Comparison of ENCODE assay signal across 15 cellular contexts in the genomic region with DNA sequence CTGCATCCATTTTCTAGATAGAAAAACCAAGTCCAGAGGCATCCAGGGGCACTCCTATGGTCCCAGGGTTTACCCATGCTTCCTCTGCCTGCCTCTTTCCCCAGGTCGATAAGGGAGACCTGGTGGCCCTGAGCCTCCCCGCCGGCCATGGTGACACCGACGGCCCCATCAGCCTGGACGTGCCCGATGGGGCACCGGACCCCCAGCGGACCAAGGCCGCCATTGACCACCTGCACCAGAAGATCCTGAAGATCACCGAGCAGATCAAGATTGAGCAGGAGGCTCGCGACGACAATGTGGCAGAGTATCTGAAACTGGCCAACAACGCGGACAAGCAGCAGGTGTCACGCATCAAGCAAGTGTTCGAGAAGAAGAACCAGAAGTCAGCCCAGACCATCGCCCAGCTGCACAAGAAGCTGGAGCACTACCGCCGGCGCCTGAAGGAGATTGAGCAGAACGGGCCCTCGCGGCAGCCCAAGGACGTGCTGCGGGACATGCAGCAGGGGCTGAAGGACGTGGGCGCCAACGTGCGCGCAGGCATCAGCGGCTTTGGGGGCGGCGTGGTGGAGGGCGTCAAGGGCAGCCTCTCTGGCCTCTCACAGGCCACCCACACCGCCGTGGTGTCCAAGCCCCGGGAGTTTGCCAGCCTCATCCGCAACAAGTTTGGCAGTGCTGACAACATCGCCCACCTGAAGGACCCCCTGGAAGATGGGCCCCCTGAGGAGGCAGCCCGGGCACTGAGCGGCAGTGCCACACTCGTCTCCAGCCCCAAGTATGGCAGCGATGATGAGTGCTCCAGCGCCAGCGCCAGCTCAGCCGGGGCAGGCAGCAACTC. TPM values are rescaled to one million over a fixed set of nuclear protein-coding genes. Genes with fewer than 3 reads are reported as not detected.
DNase-seq lines count a peak whose midpoint lies in the region; ATAC-seq, FAIRE-seq and TF ChIP-seq lines count a peak whose summit lies in the region.
"Had no signal": no experiment of that assay in that cellular context is flagged by ENCODE, and none has a peak within 500 bp of the region (broad histone marks: within the 10 kb centered on the region; RNA-seq: fewer than 3 reads in every experiment).

No MANE protein-coding gene starts in this region.

- H2AK5ac ChIP-seq in mesenchymal stem cell (ENCODE audit: low read length, severe bottlenecking): no peak overlapping the region

- no peaks in the 10 kb centered on the region for H3K9me1 ChIP-seq in K562 (ENCODE audit: control insufficient read depth, insufficient read depth, low read length)

- H4K8ac ChIP-seq in mesenchymal stem cell (ENCODE audit: low read length): no peak overlapping the region

- no peaks in the 10 kb centered on the region for H4K20me1 ChIP-seq in K562 (replicated peaks; ENCODE audit: control insufficient read depth, insufficient read depth, low read length)

- H2BK5ac ChIP-seq in mesenchymal stem cell (ENCODE audit: low read depth, low read length, poor library complexity, severe bottlenecking): no peak overlapping the region

- POLR2A ChIA-PET in K562 (lab: Yijun Ruan, JAX): interaction anchor here (0.7 to 0.9 kb wide), 2 partner anchors 9 to 17 kb away, joined by 4 read pairs; no protein-coding TSS in a partner anchor

- peak overlapping the region in 1 of 2 experiments; percentile 21 for H2BK12ac ChIP-seq in mesenchymal stem cell (ENCODE audit: low read length in 2 of 2)

- H3K36me3 ChIP-seq in K562 (ENCODE audit: control insufficient read depth, insufficient read depth, low read length): no peaks in the 10 kb centered on the region
- H3K36me3 ChIP-seq in mesenchymal stem cell (ENCODE audit: control insufficient read depth in 1 of 2, insufficient read depth in 2 of 2, low read depth in 1 of 2, low read length in 2 of 2): peaks cover 5 to 23% of the 10 kb centered on the region in 2 experiments

- H3K36me3 Mint-ChIP-seq in activated naive CD4-positive, alpha-beta T cell treated with anti-CD3 and anti-CD28 coated beads, Interleukin-2, amount 50 U/mL, for 24 hours: no peaks in the 10 kb centered on the region
- H3K36me3 Mint-ChIP-seq in activated naive CD4-positive, alpha-beta T cell treated with anti-CD3 and anti-CD28 coated beads, Interleukin-2, amount 50 U/mL, for 72 hours: peaks cover 0 to 4% of the 10 kb centered on the region in 2 donors

- H3K9me3 Mint-ChIP-seq in activated naive CD4-positive, alpha-beta T cell treated with anti-CD3 and anti-CD28 coated beads, Interleukin-2, amount 50 U/mL, for 24 hours: no peaks in the 10 kb centered on the region
- no peaks in the 10 kb centered on the region for H3K9me3 Mint-ChIP-seq in activated naive CD4-positive, alpha-beta T cell treated with anti-CD3 and anti-CD28 coated beads, Interleukin-2, amount 50 U/mL, for 72 hours
- H3K9me3 Mint-ChIP-seq: CD8-positive, alpha-beta memory T cell had no signal

- no peak overlapping the region for H3K4me3 ChIP-seq in K562
- H3K4me3 ChIP-seq in mesenchymal stem cell (ENCODE audit: insufficient read depth in 1 of 2, low read depth in 1 of 2, low read length in 2 of 2): no peak overlapping the region
- H3K4me3 ChIP-seq: GM12878 had no signal

- H3K4me3 Mint-ChIP-seq in activated naive CD4-positive, alpha-beta T cell treated with anti-CD3 and anti-CD28 coated beads, Interleukin-2, amount 50 U/mL, for 24 hours: no peak overlapping the region
- H3K4me3 Mint-ChIP-seq: CD8-positive, alpha-beta memory T cell had no signal

- no peak for TF ChIP-seq CTCF in K562 (IDR thresholded peaks at IDR 0.05 in 2 of 3, conservative IDR thresholded peaks at IDR 0.05 in 1 of 3; ENCODE audit: insufficient read depth in 2 of 3, low read depth in 1 of 3, low read length in 3 of 3)

- H3K4me1 ChIP-seq in K562 (replicated peaks in 1 of 2; ENCODE audit: control insufficient read depth in 2 of 2, insufficient read depth in 2 of 2, low read length in 2 of 2): peaks cover 26 to 47% of the 10 kb centered on the region in 2 experiments
- H3K4me1 ChIP-seq in mesenchymal stem cell (ENCODE audit: control insufficient read depth, insufficient read depth, low read depth, low read length): peaks cover 18% of the 10 kb centered on the region

- CTCF ChIA-PET in K562 (lab: Yijun Ruan, JAX; ENCODE audit: low intra/inter-chr PET ratio): no interaction called here

- no peak for FAIRE-seq in K562 (lab: Jason Lieb, UNC)
- FAIRE-seq: GM12878, GM18507, H54 had no signal

- no TSS peak for BruUV-seq in K562 (replicated peaks; lab: Mats Ljungman, UMichigan)

- 86% methylated on average over 41 of the region's 48 CpGs for WGBS in K562 (ENCODE audit: insufficient coverage, low coverage, missing lambda C conversion rate)
- WGBS in mesenchymal stem cell: 96% methylated on average over 48 of the region's 48 CpGs

- H3K27me3 Mint-ChIP-seq in activated naive CD4-positive, alpha-beta T cell treated with anti-CD3 and anti-CD28 coated beads, Interleukin-2, amount 50 U/mL, for 24 hours: no peaks in the 10 kb centered on the region

- TF ChIP-seq EP300 in K562 (IDR thresholded peaks at IDR 0.05; ENCODE audit: low read length): no peak

- no peak overlapping the region for H3K4me2 ChIP-seq in K562 (ENCODE audit: insufficient read depth, low read length)
- no peak overlapping the region for H3K4me2 ChIP-seq in mesenchymal stem cell (ENCODE audit: low read length, poor library complexity, severe bottlenecking)

- H3K27ac Mint-ChIP-seq in activated naive CD4-positive, alpha-beta T cell treated with anti-CD3 and anti-CD28 coated beads, Interleukin-2, amount 50 U/mL, for 24 hours: peak overlapping the region; percentile 17
- no peak overlapping the region for H3K27ac Mint-ChIP-seq in activated naive CD4-positive, alpha-beta T cell treated with anti-CD3 and anti-CD28 coated beads, Interleukin-2, amount 50 U/mL, for 72 hours
- H3K27ac Mint-ChIP-seq: CD8-positive, alpha-beta memory T cell had no signal

- no peak overlapping the region for H2BK120ac ChIP-seq in mesenchymal stem cell (ENCODE audit: low read depth, low read length)

- no peak for TF ChIP-seq RAD21 in K562 (CRISPR knock-in tag; conservative IDR thresholded peaks at IDR 0.05 in 1 of 2, IDR thresholded peaks at IDR 0.05 in 1 of 2)

- H3K4me1 Mint-ChIP-seq in activated naive CD4-positive, alpha-beta T cell treated with anti-CD3 and anti-CD28 coated beads, Interleukin-2, amount 50 U/mL, for 24 hours: peaks cover 9% of the 10 kb centered on the region

- no peak for ATAC-seq in activated naive CD4-positive, alpha-beta T cell treated with anti-CD3 and anti-CD28 coated beads, Interleukin-2, amount 50 U/mL, for 72 hours
- no peak for ATAC-seq in K562
- ATAC-seq: GM12878, HCT116 had no signal

- no peak for DNase-seq in activated naive CD4-positive, alpha-beta T cell treated with anti-CD3 and anti-CD28 coated beads, Interleukin-2, amount 50 U/mL, for 72 hours (ENCODE audit: low spot score in 2 of 2)
- DNase-seq in K562 (ENCODE audit: extremely low read depth in 1 of 4, low spot score in 3 of 4): no peak
- no peak for DNase-seq in mesenchymal stem cell
- DNase-seq in stimulated activated CD4-positive, alpha-beta T cell treated with anti-CD3 and anti-CD28 coated beads, Interleukin-1b, Interleukin-23, amount 100 ng/mL, for 48 hours: no peak
- DNase-seq in MV-4-11 (lab: John Stamatoyannopoulos, UW): no peak
- DNase-seq in COLO829 (ENCODE audit: low spot score): no peak
- DNase-seq: CD8-positive, alpha-beta memory T cell; DMS 273 treated with DMSO at 0.1 percent for 48 hours had no signal

- H3K79me2 ChIP-seq in K562 (ENCODE audit: control insufficient read depth, insufficient read depth, low read length): no peaks in the 10 kb centered on the region

- 0 out of 5 replicates have a peak, but pooled peaks cover 0 to 3% of the 10 kb centered on the region in 2 experiments for H3K27me3 ChIP-seq in K562 (ENCODE audit: control insufficient read depth in 2 of 2, insufficient read depth in 2 of 2, low read length in 2 of 2)
- no peaks in the 10 kb centered on the region for H3K27me3 ChIP-seq in mesenchymal stem cell (ENCODE audit: control insufficient read depth in 1 of 2, insufficient read depth in 1 of 2, low read length in 2 of 2)

- no peak overlapping the region for H3K4ac ChIP-seq in mesenchymal stem cell (ENCODE audit: low read depth in 1 of 2, low read length in 2 of 2)

- no peak for TF ChIP-seq POLR2A in K562 (conservative IDR thresholded peaks at IDR 0.05)

- H3K9ac ChIP-seq in K562 (ENCODE audit: insufficient read depth in 1 of 2, low read depth in 2 of 2, low read length in 2 of 2) (0 out of 4 replicates have a peak overlapping the region, but pooled peaks of 1 of the 2 experiments have one; percentile 23), mesenchymal stem cell (ENCODE audit: low read length) (no peak overlapping the region)

- no peak overlapping the region for H3K14ac ChIP-seq in mesenchymal stem cell (ENCODE audit: low read length in 2 of 2)

- H2AFZ ChIP-seq in K562 (ENCODE audit: low read depth, low read length): no peak overlapping the region
- no peak overlapping the region for H2AFZ ChIP-seq in mesenchymal stem cell (ENCODE audit: low read depth, low read length)

- no peak overlapping the region for H3K18ac ChIP-seq in mesenchymal stem cell (ENCODE audit: low read depth in 1 of 2, low read length in 2 of 2)

- no peak overlapping the region for H2BK15ac ChIP-seq in mesenchymal stem cell (ENCODE audit: low read depth, poor library complexity, severe bottlenecking)

- in situ Hi-C loops in K562 (cut with MboI): no loop called here

- H3K27ac ChIP-seq in K562 (ENCODE audit: extremely low read depth, low read depth, low read length) (no peak overlapping the region), mesenchymal stem cell (ENCODE audit: low read length, poor library complexity, severe bottlenecking) (no peak overlapping the region)
- H3K27ac ChIP-seq: 22Rv1, HL-60 had no signal

- H3K23ac ChIP-seq in mesenchymal stem cell (ENCODE audit: low read length in 2 of 2): no peak overlapping the region

- H3K9me3 ChIP-seq in K562 (replicated peaks; ENCODE audit: control insufficient read depth, insufficient read depth, low read depth, low read length): no peaks in the 10 kb centered on the region
- H3K9me3 ChIP-seq in mesenchymal stem cell (ENCODE audit: control insufficient read depth, low read length): no peaks in the 10 kb centered on the region

- intact Hi-C loops in K562 (cut with micrococcal nuclease): no loop called here

- H4K91ac ChIP-seq in mesenchymal stem cell (ENCODE audit: low read length): peak overlapping the region; percentile 52

- H3K79me1 ChIP-seq in mesenchymal stem cell (replicated peaks; ENCODE audit: low read length, poor library complexity, severe bottlenecking): no peaks in the 10 kb centered on the region

RNA-seq across cellular contexts. Expression of a gene that starts 41.3 kb away (rescaled TPM):
- total RNA-seq in activated naive CD4-positive, alpha-beta T cell treated with anti-CD3 and anti-CD28 coated beads, Interleukin-2, amount 50 U/mL, for 72 hours: 10 to 100 TPM; 11.1 to 17.2 TPM
- 0.44 and 1.0 TPM in 2 replicates for total RNA-seq in K562 (2011; cell fraction: chromatin; rRNA removed; ENCODE audit: low replicate concordance)
- 0.66 and 1.0 TPM in 2 replicates for total RNA-seq in K562 (2011; cell fraction: nucleolus; rRNA removed)
- total RNA-seq in K562 (2011; cell fraction: nucleoplasm; rRNA removed): 0.51 and 1.1 TPM in 2 replicates
- total RNA-seq in K562 (2014; rRNA removed): 1.5 and 1.6 TPM in 2 replicates
- 0.48 and 0.62 TPM in 2 replicates for total RNA-seq in K562 (2014; rRNA removed; fragmentation: Illumina TruSeq; extraction: Trizol)
- total RNA-seq in K562 (2015; rRNA removed; fragmentation: Illumina TruSeq; extraction: Trizol): 0.94 and 0.98 TPM in 2 replicates
- total RNA-seq in K562 (2021): 1.8 TPM in 2 replicates
- 0.60 and 1.3 TPM in 2 replicates for polyA plus RNA-seq in K562 (2011; rRNA removed)
- 1.6 and 1.7 TPM in 2 replicates for polyA plus RNA-seq in K562 (2011; cell fraction: cytosol; rRNA removed)
- 1.6 and 1.9 TPM in 2 replicates for polyA plus RNA-seq in K562 (2011; cell fraction: nucleus; rRNA removed)
- 2.0 and 6.3 TPM in 2 replicates for polyA plus RNA-seq in K562 (2012)
- 1.2 and 1.3 TPM in 2 replicates for polyA plus RNA-seq in K562 (2014; fragmentation: Illumina TruSeq; extraction: Trizol)
- polyA plus RNA-seq in K562 (2014; fragmentation: Nextera tagmentation; extraction: Ambion mirVana): under 1 TPM; 0.06 to 0.10 TPM
- 1.2 and 2.0 TPM in 2 replicates for polyA plus RNA-seq in K562 (2014; rRNA removed)
- polyA minus RNA-seq in K562 (2011; rRNA and poly(A)+ RNA removed): 0.74 and 1.3 TPM in 2 replicates
- 0.76 and 2.9 TPM in 2 replicates for polyA minus RNA-seq in K562 (2011; cell fraction: cytosol; rRNA and poly(A)+ RNA removed)
- polyA minus RNA-seq in K562 (2011; cell fraction: nucleus; rRNA and poly(A)+ RNA removed): 0.54 and 1.6 TPM in 2 replicates
- polyA plus RNA-seq in mesenchymal stem cell (2013, experiment 1 of 2): 1.8 TPM
- polyA plus RNA-seq in mesenchymal stem cell (2013, experiment 2 of 2): 1.8 TPM

RNA-seq across cellular contexts. Expression of a gene that starts 52.5 kb away (rescaled TPM):
- 1 to 10 TPM; 5.9 to 6.8 TPM for total RNA-seq in activated naive CD4-positive, alpha-beta T cell treated with anti-CD3 and anti-CD28 coated beads, Interleukin-2, amount 50 U/mL, for 72 hours
- 0.40 and 0.90 TPM in 2 replicates for total RNA-seq in K562 (2011; cell fraction: chromatin; rRNA removed; ENCODE audit: low replicate concordance)
- 0.39 and 0.83 TPM in 2 replicates for total RNA-seq in K562 (2011; cell fraction: nucleolus; rRNA removed)
- total RNA-seq in K562 (2011; cell fraction: nucleoplasm; rRNA removed): 0.23 and 0.73 TPM in 2 replicates
- total RNA-seq in K562 (2014; rRNA removed): 0.05 and 0.29 TPM in 2 replicates
- 0.13 and 0.18 TPM in 2 replicates for total RNA-seq in K562 (2014; rRNA removed; fragmentation: Illumina TruSeq; extraction: Trizol)
- total RNA-seq in K562 (2015; rRNA removed; fragmentation: Illumina TruSeq; extraction: Trizol): 0.14 and 0.15 TPM in 2 replicates
- 0.44 and 0.47 TPM in 2 replicates for total RNA-seq in K562 (2021)
- 0.11 and 0.68 TPM in 2 replicates for polyA plus RNA-seq in K562 (2011; rRNA removed)
- 0.19 and 0.37 TPM in 2 replicates for polyA plus RNA-seq in K562 (2011; cell fraction: cytosol; rRNA removed)
- 0.41 and 0.49 TPM in 2 replicates for polyA plus RNA-seq in K562 (2011; cell fraction: nucleus; rRNA removed)
- 0.20 and 0.60 TPM in 2 replicates for polyA plus RNA-seq in K562 (2012)
- polyA plus RNA-seq in K562 (2014; fragmentation: Illumina TruSeq; extraction: Trizol): 0.27 and 0.33 TPM in 2 replicates
- polyA plus RNA-seq in K562 (2014; fragmentation: Nextera tagmentation; extraction: Ambion mirVana): under 1 TPM; 0.04 to 0.10 TPM
- 0.19 and 0.45 TPM in 2 replicates for polyA plus RNA-seq in K562 (2014; rRNA removed)
- polyA minus RNA-seq in K562 (2011; rRNA and poly(A)+ RNA removed): 0.28 and 0.39 TPM in 2 replicates
- 0.48 and 0.64 TPM in 2 replicates for polyA minus RNA-seq in K562 (2011; cell fraction: cytosol; rRNA and poly(A)+ RNA removed)
- polyA minus RNA-seq in K562 (2011; cell fraction: nucleus; rRNA and poly(A)+ RNA removed): 0.54 and 0.78 TPM in 2 replicates
- 2.9 TPM for polyA plus RNA-seq in mesenchymal stem cell (2013, experiment 1 of 2)
- polyA plus RNA-seq in mesenchymal stem cell (2013, experiment 2 of 2): 2.9 TPM

RNA-seq across cellular contexts. Expression of a gene that starts 57.6 kb away (rescaled TPM):
- total RNA-seq in activated naive CD4-positive, alpha-beta T cell treated with anti-CD3 and anti-CD28 coated beads, Interleukin-2, amount 50 U/mL, for 72 hours: 10 to 100 TPM; 13.0 to 15.3 TPM
- total RNA-seq in K562 (2011; cell fraction: chromatin; rRNA removed; ENCODE audit: low replicate concordance): 12.5 and 15.3 TPM in 2 replicates
- 6.3 and 7.2 TPM in 2 replicates for total RNA-seq in K562 (2011; cell fraction: nucleolus; rRNA removed)
- total RNA-seq in K562 (2011; cell fraction: nucleoplasm; rRNA removed): 11.8 and 16.3 TPM in 2 replicates
- total RNA-seq in K562 (2014; rRNA removed): 4.2 and 5.5 TPM in 2 replicates
- total RNA-seq in K562 (2014; rRNA removed; fragmentation: Illumina TruSeq; extraction: Trizol): 7.0 TPM in 2 replicates
- total RNA-seq in K562 (2015; rRNA removed; fragmentation: Illumina TruSeq; extraction: Trizol): 6.6 and 7.1 TPM in 2 replicates
- total RNA-seq in K562 (2021): 6.2 and 7.3 TPM in 2 replicates
- polyA plus RNA-seq in K562 (2011; rRNA removed): 6.3 and 7.0 TPM in 2 replicates
- 2.3 and 4.7 TPM in 2 replicates for polyA plus RNA-seq in K562 (2011; cell fraction: cytosol; rRNA removed)
- polyA plus RNA-seq in K562 (2011; cell fraction: nucleus; rRNA removed): 2.9 and 3.0 TPM in 2 replicates
- 5.6 and 8.7 TPM in 2 replicates for polyA plus RNA-seq in K562 (2012)
- 6.3 and 6.9 TPM in 2 replicates for polyA plus RNA-seq in K562 (2014; fragmentation: Illumina TruSeq; extraction: Trizol)
- 1 to 10 TPM; 4.6 to 5.0 TPM for polyA plus RNA-seq in K562 (2014; fragmentation: Nextera tagmentation; extraction: Ambion mirVana)
- 4.8 and 5.4 TPM in 2 replicates for polyA plus RNA-seq in K562 (2014; rRNA removed)
- 11.5 and 13.9 TPM in 2 replicates for polyA minus RNA-seq in K562 (2011; rRNA and poly(A)+ RNA removed)
- 4.2 and 4.4 TPM in 2 replicates for polyA minus RNA-seq in K562 (2011; cell fraction: cytosol; rRNA and poly(A)+ RNA removed)
- polyA minus RNA-seq in K562 (2011; cell fraction: nucleus; rRNA and poly(A)+ RNA removed): 4.6 and 8.2 TPM in 2 replicates
- polyA plus RNA-seq in mesenchymal stem cell (2013, experiment 1 of 2): 8.1 TPM
- 8.0 TPM for polyA plus RNA-seq in mesenchymal stem cell (2013, experiment 2 of 2)

Comparison
In these comparisons a context has a peak if more than half of its experiments do, and no peak if none do; other contexts are left out.
1. RNA of a gene that starts 41.3 kb away (total RNA-seq): 11.1 to 17.2 TPM in activated naive CD4-positive, alpha-beta T cell treated with anti-CD3 and anti-CD28 coated beads, Interleukin-2, amount 50 U/mL, for 72 hours; 0.44 to 1.8 TPM in K562; every median in the first group is over 4 times any median in the second.